In the genomic region with DNA sequence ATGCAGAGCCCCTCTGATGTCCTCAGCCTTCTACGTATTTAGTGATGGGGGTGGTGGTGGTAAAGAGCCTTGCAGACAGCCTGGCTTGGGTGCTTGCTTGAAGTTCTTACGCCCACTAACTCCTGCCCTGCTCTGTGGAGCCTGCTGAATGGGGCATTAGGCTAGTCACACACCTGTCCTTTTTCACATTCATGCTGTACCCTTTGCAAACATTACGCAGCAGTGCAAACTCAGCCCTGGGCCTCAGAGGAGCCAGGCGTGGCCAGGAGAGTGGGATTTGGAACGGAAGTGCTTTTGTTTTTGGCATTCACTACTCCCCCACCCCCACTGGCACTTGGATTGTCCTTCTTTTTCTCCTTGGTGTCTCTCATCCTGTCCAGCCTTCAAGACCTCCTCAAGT, we compare ENCODE assay signal across 16 cellular contexts. TPM values are rescaled to one million over a fixed set of nuclear protein-coding genes. Genes with fewer than 3 reads are reported as not detected.
DNase-seq lines count a peak whose midpoint lies in the region; ATAC-seq and TF ChIP-seq lines count a peak whose summit lies in the region.
"Had no signal": no experiment of that assay in that cellular context is flagged by ENCODE, and none has a peak within 500 bp of the region (broad histone marks: within the 10 kb centered on the region; RNA-seq: fewer than 3 reads in every experiment).

No MANE protein-coding gene starts in this region.

- whole genome bisulfite sequencing in mammary epithelial cell (ENCODE audit: low coverage, missing lambda C conversion rate), result 64% methylated on average over 5 of the region's 5 CpGs

- H3K4me2 ChIP-seq in mammary epithelial cell (ENCODE audit: insufficient read depth, low read depth, low read length), result no peak overlapping the region
- no peak overlapping the region for H3K4me2 ChIP-seq in neural progenitor cell

- H3K27me3 Mint-ChIP-seq in MCF 10A (ENCODE audit: insufficient read depth, unreplicated experiment), result no peaks in the 10 kb centered on the region
- H3K27me3 Mint-ChIP-seq in neural progenitor cell (ENCODE audit: insufficient read depth, low read depth), result peaks cover 3% of the 10 kb centered on the region

- H3K4me3 ChIP-seq in mammary epithelial cell (replicated peaks in 1 of 3; ENCODE audit: insufficient read depth in 1 of 3, low read depth in 2 of 3, low read length in 3 of 3) (no peak overlapping the region), lower lobe of right lung (no peak overlapping the region), neural progenitor cell (no peak overlapping the region)

- H3K27me3 ChIP-seq in mammary epithelial cell (ENCODE audit: insufficient read depth, low read length) (no peaks in the 10 kb centered on the region), lower lobe of right lung (ENCODE audit: low read depth) (no peaks in the 10 kb centered on the region), neural progenitor cell (peaks cover 1% of the 10 kb centered on the region)

- TF ChIP-seq CTCF in MCF 10A (IDR thresholded peaks at IDR 0.05; ENCODE audit: unreplicated experiment), result no peak
- TF ChIP-seq CTCF in mammary epithelial cell (conservative IDR thresholded peaks at IDR 0.05 in 1 of 2, IDR thresholded peaks at IDR 0.05 in 1 of 2; ENCODE audit: extremely low read depth in 1 of 2, insufficient read depth in 1 of 2, low read depth in 1 of 2, low read length in 2 of 2), result no peak
- TF ChIP-seq CTCF in VCaP (conservative IDR thresholded peaks at IDR 0.05), result no peak
- no peak for TF ChIP-seq CTCF in lower lobe of right lung (IDR thresholded peaks at IDR 0.05)
- TF ChIP-seq CTCF in neural progenitor cell (IDR thresholded peaks at IDR 0.05), result no peak

- H3K9ac ChIP-seq in mammary epithelial cell (ENCODE audit: insufficient read depth, low read length) (no peak overlapping the region), neural progenitor cell (no peak overlapping the region)

- DNase-seq in MCF 10A (ENCODE audit: unreplicated experiment) (peak; percentile 48), mammary epithelial cell (no peak), lower lobe of right lung (no peak), neural progenitor cell (ENCODE audit: low spot score) (no peak), inferior parietal cortex (ENCODE audit: extremely low spot score) (no peak)
- DNase-seq in activated CD8-positive, alpha-beta memory T cell treated with anti-CD3 and anti-CD28 coated beads, Interleukin-2, amount 50 U/mL, for 4 hours, result no peak
- DNase-seq: activated CD4-positive, alpha-beta T cell treated with anti-CD3 and anti-CD28 coated beads, Interleukin-2, amount 50 U/mL, for 48 hours; activated naive CD4-positive, alpha-beta T cell treated with anti-CD3 and anti-CD28 coated beads for 36 hours; cerebellar nuclear complex; hippocampal formation; NCI-H2171; stimulated activated CD4-positive, alpha-beta T cell treated with anti-CD3 and anti-CD28 coated beads, Interleukin-15, amount 100 ng/mL, for 24 hours; T-helper 9 cell had no signal

- ATAC-seq in lower lobe of right lung (peak; percentile 69 to 82), GM19455 (IDR thresholded peaks at IDR 0.05; ENCODE audit: unreplicated experiment) (no peak)

- CTCF ChIA-PET in MCF 10A (lab: Yijun Ruan, JAX) (no interaction called here), mammary epithelial cell (lab: Charles Lee; ENCODE audit: low non-redundant PET) (no interaction called here)

- H3K79me2 ChIP-seq in mammary epithelial cell (ENCODE audit: insufficient read depth, low read length), result no peaks in the 10 kb centered on the region
- H3K79me2 ChIP-seq in neural progenitor cell (ENCODE audit: low read depth), result peaks cover 81% of the 10 kb centered on the region

- H3K4me3 Mint-ChIP-seq in MCF 10A (ENCODE audit: unreplicated experiment) (peak overlapping the region; percentile 1), neural progenitor cell (no peak overlapping the region)
- H3K4me3 Mint-ChIP-seq: activated naive CD4-positive, alpha-beta T cell treated with anti-CD3 and anti-CD28 coated beads for 36 hours; memory B cell had no signal

- H3K4me1 Mint-ChIP-seq in MCF 10A (ENCODE audit: insufficient read depth, unreplicated experiment) (peaks cover 83% of the 10 kb centered on the region), neural progenitor cell (peaks cover 77% of the 10 kb centered on the region)

- no peaks in the 10 kb centered on the region for H3K9me3 Mint-ChIP-seq in MCF 10A (ENCODE audit: unreplicated experiment)
- H3K9me3 Mint-ChIP-seq in neural progenitor cell, result no peaks in the 10 kb centered on the region
- H3K9me3 Mint-ChIP-seq: activated naive CD4-positive, alpha-beta T cell treated with anti-CD3 and anti-CD28 coated beads for 36 hours; memory B cell had no signal

- H3K27ac Mint-ChIP-seq in MCF 10A (ENCODE audit: low read depth, unreplicated experiment) (peak overlapping the region; percentile 6), neural progenitor cell (no peak overlapping the region)
- H3K27ac Mint-ChIP-seq: activated naive CD4-positive, alpha-beta T cell treated with anti-CD3 and anti-CD28 coated beads for 36 hours; memory B cell had no signal

- H3K27ac ChIP-seq in mammary epithelial cell (ENCODE audit: insufficient read depth, low read depth, low read length), result no peak overlapping the region
- H3K27ac ChIP-seq in VCaP, result peak overlapping the region; percentile 66
- H3K27ac ChIP-seq in lower lobe of right lung, result peak overlapping the region; percentile 5
- H3K27ac ChIP-seq in neural progenitor cell, result no peak overlapping the region

- H3F3A ChIP-seq in neural progenitor cell (ENCODE audit: low read depth), result peaks cover 13% of the 10 kb centered on the region

- dilution Hi-C loops in mammary epithelial cell (cut with HindIII; ENCODE audit: low sequenced_read_pairs), result no loop called here

- intact Hi-C loops in MCF 10A (cut with micrococcal nuclease), result no loop called here
- intact Hi-C loops in mammary epithelial cell (cut with micrococcal nuclease), result no loop called here
- intact Hi-C loops in lower lobe of right lung (cut with DNase I), result no loop called here

- in situ Hi-C loops in mammary epithelial cell (cut with MboI; ENCODE audit: low sequenced_read_pairs in 2 of 2), result no loop called here

- H3K36me3 ChIP-seq in mammary epithelial cell (ENCODE audit: insufficient read depth, low read length) (no peaks in the 10 kb centered on the region), lower lobe of right lung (peaks cover 68% of the 10 kb centered on the region), neural progenitor cell (no peaks in the 10 kb centered on the region)

- peaks cover 100% of the 10 kb centered on the region for H3K36me3 Mint-ChIP-seq in MCF 10A (ENCODE audit: insufficient read depth, unreplicated experiment)
- H3K36me3 Mint-ChIP-seq in neural progenitor cell, result peaks cover 9% of the 10 kb centered on the region
- H3K36me3 Mint-ChIP-seq: memory B cell had no signal

- H4K20me1 ChIP-seq in mammary epithelial cell (ENCODE audit: insufficient read depth, low read length) (no peaks in the 10 kb centered on the region), neural progenitor cell (ENCODE audit: low read depth) (peaks cover 43% of the 10 kb centered on the region)

- H2AFZ ChIP-seq in mammary epithelial cell (ENCODE audit: low read depth, low read length) (no peak overlapping the region), neural progenitor cell (replicated peaks) (no peak overlapping the region)

- H3K9me3 ChIP-seq in mammary epithelial cell (replicated peaks; ENCODE audit: insufficient read depth, low read length) (no peaks in the 10 kb centered on the region), lower lobe of right lung (no peaks in the 10 kb centered on the region), neural progenitor cell (ENCODE audit: low read depth) (no peaks in the 10 kb centered on the region)

- H3K4me1 ChIP-seq in mammary epithelial cell (ENCODE audit: insufficient read depth, low read length) (no peaks in the 10 kb centered on the region), lower lobe of right lung (peaks cover 100% of the 10 kb centered on the region), neural progenitor cell (peaks cover 69% of the 10 kb centered on the region)

- POLR2A ChIA-PET in MCF 10A (lab: Yijun Ruan, JAX), result interaction anchor here (0.6 to 1.7 kb wide), 6 partner anchors 12 to 58 kb away, joined by 3 to 5 read pairs (median 3); a partner anchor contains a TSS

- BruUV-seq in MCF 10A (replicated peaks; lab: Mats Ljungman, UMichigan), result no TSS peak
- no TSS peak for BruUV-seq in mammary epithelial cell (replicated peaks; lab: Mats Ljungman, UMichigan)

RNA-seq across cellular contexts. Expression of a gene that starts 26.5 kb away (rescaled TPM):
- total RNA-seq in MCF 10A (2022) (70.4 and 75.3 TPM in 2 replicates), mammary epithelial cell (10 to 100 TPM in 1 of 2 donors, 1 to 10 TPM in 1; 1.6 to 20.2 TPM), lower lobe of right lung (171 TPM), neural progenitor cell (ENCODE audit: low replicate concordance) (17.7 and 29.7 TPM in 2 replicates)
- 0.48 TPM for polyA plus RNA-seq in mammary epithelial cell
- polyA minus RNA-seq in mammary epithelial cell, result 1.7 TPM

Comparison
In these comparisons a context has a peak if more than half of its experiments do, and no peak if none do; other contexts are left out.
1. H3K27ac ChIP-seq: peak in VCaP (single experiment) and lower lobe of right lung (single experiment); none in mammary epithelial cell (single experiment) and neural progenitor cell (single experiment).